In the genomic region with DNA sequence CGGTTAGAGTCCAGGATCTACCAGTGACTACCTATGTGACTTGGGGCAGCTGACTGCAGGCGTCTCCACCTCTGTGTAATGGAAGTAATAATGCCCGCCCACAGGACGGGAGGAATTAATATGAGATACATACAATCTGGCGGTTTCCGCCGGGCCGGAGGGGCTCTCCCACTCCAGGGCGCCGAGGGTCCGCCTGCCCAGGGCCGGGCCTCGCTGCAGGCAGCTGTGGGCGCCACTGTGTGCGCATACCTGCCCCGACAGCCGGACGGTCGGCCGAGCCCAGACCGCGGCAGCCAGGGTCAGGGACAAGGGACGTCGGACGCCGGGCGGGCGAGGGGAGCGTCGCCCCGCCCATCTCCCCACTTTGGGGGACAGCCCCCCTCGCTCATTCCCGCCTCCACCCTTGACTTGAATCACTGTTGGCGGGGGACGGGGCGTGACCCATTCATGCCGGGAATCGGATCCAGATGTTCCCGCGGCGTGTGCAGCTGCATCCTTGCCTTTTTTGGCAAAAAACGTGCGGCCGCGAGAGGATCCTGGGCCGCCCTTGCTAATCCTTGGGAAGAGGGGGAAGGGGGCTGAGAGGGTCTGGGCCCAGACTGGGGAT, we compare ENCODE assay signal across 8 cellular contexts. TPM values are rescaled to one million over a fixed set of nuclear protein-coding genes. Genes with fewer than 3 reads are reported as not detected.
DNase-seq lines count a peak whose midpoint lies in the region.

No MANE protein-coding gene starts in this region.

- H3K4me1 ChIP-seq in stomach smooth muscle (ENCODE audit: control insufficient read depth, insufficient read depth, low read length), result peaks cover 56% of the 10 kb centered on the region

- H3K27me3 ChIP-seq in layer of hippocampus (ENCODE audit: control insufficient read depth, insufficient read depth, low read length) (no peaks in the 10 kb centered on the region), stomach smooth muscle (ENCODE audit: control insufficient read depth in 1 of 2, insufficient read depth in 2 of 2, low read length in 2 of 2) (no peaks in the 10 kb centered on the region)

- H3K9me3 ChIP-seq in stomach smooth muscle (ENCODE audit: control insufficient read depth in 2 of 2, low read length in 2 of 2), result no peaks in the 10 kb centered on the region

- DNase-seq in DMS79 treated with DMSO at 0.1 percent for 48 hours (lab: John Stamatoyannopoulos, UW) (peak; percentile 90), NCI-H345 treated with DMSO at 0.1 percent for 48 hours (lab: John Stamatoyannopoulos, UW; ENCODE audit: unreplicated experiment) (peak; percentile 55), SIG-M5 treated with dmso at 0.1 percent for 504 hours (lab: John Stamatoyannopoulos, UW; ENCODE audit: unreplicated experiment) (no peak), activated gamma-delta T cell treated with Interleukin-2 at 50 U/mL for 16 hours (no peak), G401 (ENCODE audit: low spot score) (no peak)

- peak overlapping the region; percentile 84 for H3K9ac ChIP-seq in stomach smooth muscle (ENCODE audit: low read length in 2 of 2)

- H3K27ac ChIP-seq in cingulate gyrus (ENCODE audit: low read depth, low read length) (peak overlapping the region; percentile 39), layer of hippocampus (ENCODE audit: low read depth, low read length) (peak overlapping the region; percentile 73), stomach smooth muscle (ENCODE audit: low read length) (peak overlapping the region; percentile 92)

- in situ Hi-C loops in G401 (cut with HindIII; ENCODE audit: low sequenced_read_pairs), result no loop called here

- H3K4me3 ChIP-seq in stomach smooth muscle (ENCODE audit: low read length in 2 of 2), result peak overlapping the region; percentile 64 to 78

- peaks cover 8 to 11% of the 10 kb centered on the region in 2 donors for H3K36me3 ChIP-seq in stomach smooth muscle (ENCODE audit: control insufficient read depth in 2 of 2, insufficient read depth in 2 of 2, low read length in 2 of 2)

RNA-seq across cellular contexts. Expression of gene SF3A3, which starts 6.1 kb away (rescaled TPM):
- total RNA-seq in G401 (2014; rRNA removed; shearing (Covaris generic)), result 115 and 149 TPM in 2 replicates

RNA-seq across cellular contexts. Expression of gene FHL3, which starts 9.4 kb away (rescaled TPM):
- 7.9 and 10.0 TPM in 2 replicates for total RNA-seq in G401 (2014; rRNA removed; shearing (Covaris generic))

RNA-seq across cellular contexts. Expression of gene UTP11, which starts 16.7 kb away (rescaled TPM):
- 60.5 and 134 TPM in 2 replicates for total RNA-seq in G401 (2014; rRNA removed; shearing (Covaris generic))

RNA-seq across cellular contexts. Expression of gene INPP5B, which starts 49.0 kb away (rescaled TPM):
- 17.5 and 17.7 TPM in 2 replicates for total RNA-seq in G401 (2014; rRNA removed; shearing (Covaris generic))

RNA-seq across cellular contexts. Expression of gene POU3F1, which starts 50.7 kb away (rescaled TPM):
- not detected in 2 replicates for total RNA-seq in G401 (2014; rRNA removed; shearing (Covaris generic))

Comparison
In these comparisons a context has a peak if more than half of its experiments do, and no peak if none do; other contexts are left out.
1. DNase-seq: peak in DMS79 treated with DMSO at 0.1 percent for 48 hours (single experiment) and NCI-H345 treated with DMSO at 0.1 percent for 48 hours (single experiment); none in SIG-M5 treated with dmso at 0.1 percent for 504 hours (single experiment), activated gamma-delta T cell treated with Interleukin-2 at 50 U/mL for 16 hours (single experiment) and G401 (single experiment).
2. H3K27ac ChIP-seq: peak in every context shown above with its lines; median percentile 92 in stomach smooth muscle; 73 in layer of hippocampus; 39 in cingulate gyrus.